ENCODE assay signal across 20 cellular contexts in the genomic region with DNA sequence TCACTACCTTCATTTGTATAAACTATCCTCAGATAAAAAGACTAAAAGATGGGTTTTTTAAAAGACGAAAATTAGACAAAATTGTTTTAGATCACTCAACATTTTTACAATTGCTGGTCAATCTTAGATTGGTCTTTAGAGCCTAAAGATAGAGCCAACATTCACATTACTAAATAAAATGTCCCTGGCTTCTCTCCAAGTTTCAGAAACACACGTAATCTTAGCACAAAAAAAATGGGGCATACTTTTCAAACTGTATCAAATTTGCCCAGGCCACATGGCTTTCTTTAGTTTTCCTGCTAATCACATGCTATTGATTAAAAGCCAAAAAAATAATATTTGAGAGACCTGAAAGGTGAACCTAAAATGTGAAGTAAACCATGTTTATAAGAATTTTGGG.
DNase-seq lines count a peak whose midpoint lies in the region; ATAC-seq, FAIRE-seq and TF ChIP-seq lines count a peak whose summit lies in the region.
"Had no signal": no experiment of that assay in that cellular context is flagged by ENCODE, and none has a peak within 500 bp of the region (broad histone marks: within the 10 kb centered on the region; RNA-seq: fewer than 3 reads in every experiment).

No MANE protein-coding gene starts in this region.

- no TSS peak for BruUV-seq in MCF 10A (replicated peaks; lab: Mats Ljungman, UMichigan)
- BruUV-seq in mammary epithelial cell (replicated peaks; lab: Mats Ljungman, UMichigan) = no TSS peak

- no peak overlapping the region for H3K9ac ChIP-seq in mammary epithelial cell (ENCODE audit: insufficient read depth, low read length)

- CTCF ChIA-PET in MCF 10A (lab: Yijun Ruan, JAX) = interaction anchor here (0.6 kb wide), 1 partner anchor 13 kb away, joined by 5 read pairs; no protein-coding TSS in a partner anchor
- CTCF ChIA-PET in mammary epithelial cell (lab: Charles Lee; ENCODE audit: low non-redundant PET) = no interaction called here

- TF ChIP-seq POLR2A in testis (IDR thresholded peaks at IDR 0.05) (no peak), thyroid gland (IDR thresholded peaks at IDR 0.05) (no peak)

- peak; percentile 16 for DNase-seq in MCF 10A (ENCODE audit: unreplicated experiment)
- DNase-seq in mammary epithelial cell = no peak
- DNase-seq in bronchial epithelial cell (ENCODE audit: low read depth) = peak; percentile 3
- peak; percentile 57 for DNase-seq in fibroblast of pulmonary artery (ENCODE audit: low read depth)
- no peak for DNase-seq in testis
- no peak for DNase-seq in thyroid gland
- no peak for DNase-seq in lower lobe of right lung
- no peak for DNase-seq in NCI-H1436 treated with DMSO at 0.1 percent for 48 hours (lab: John Stamatoyannopoulos, UW)
- DNase-seq: BE2C; CD4-positive, CD25-positive, alpha-beta regulatory T cell; GF-D8; MG63; NCI-H1048; NCI-H146; NCI-H2029 treated with DMSO at 0.1 percent for 48 hours; PC-9 had no signal

- no peaks in the 10 kb centered on the region for H3K9me3 Mint-ChIP-seq in MCF 10A (ENCODE audit: unreplicated experiment)
- H3K9me3 Mint-ChIP-seq: IgD-negative memory B cell had no signal

- intact Hi-C loops in MCF 10A (cut with micrococcal nuclease) (no loop called here), mammary epithelial cell (cut with micrococcal nuclease) (no loop called here), testis (cut with DNase I; ENCODE audit: low total_unique reads) (no loop called here), thyroid gland (cut with DNase I) (no loop called here), lower lobe of right lung (cut with DNase I) (no loop called here)

- dilution Hi-C loops in mammary epithelial cell (cut with HindIII; ENCODE audit: low sequenced_read_pairs) = no loop called here

- 79% methylated on average over 2 of the region's 2 CpGs for WGBS in mammary epithelial cell (ENCODE audit: low coverage, missing lambda C conversion rate)
- 46 to 47% methylated on average over 2 of the region's 2 CpGs for WGBS in testis, 2 donors
- 65 to 66% methylated on average over 2 of the region's 2 CpGs for WGBS in thyroid gland, 2 donors

- POLR2A ChIA-PET in MCF 10A (lab: Yijun Ruan, JAX) = no interaction called here

- H3K4me2 ChIP-seq in mammary epithelial cell (ENCODE audit: insufficient read depth, low read depth, low read length) = no peak overlapping the region
- H3K4me2 ChIP-seq: PC-9 had no signal

- no peaks in the 10 kb centered on the region for H3K79me2 ChIP-seq in mammary epithelial cell (ENCODE audit: insufficient read depth, low read length)

- FAIRE-seq in bronchial epithelial cell (lab: Jason Lieb, UNC) = no peak
- FAIRE-seq: GM12878, HTR-8/SVneo had no signal

- no peak overlapping the region for H3K27ac ChIP-seq in mammary epithelial cell (ENCODE audit: insufficient read depth, low read depth, low read length)
- H3K27ac ChIP-seq in testis = peak overlapping the region; percentile 39 to 85
- H3K27ac ChIP-seq in thyroid gland = no peak overlapping the region
- no peak overlapping the region for H3K27ac ChIP-seq in lower lobe of right lung
- H3K27ac ChIP-seq: PC-9 had no signal

- peaks cover 4% of the 10 kb centered on the region for H3K4me1 Mint-ChIP-seq in MCF 10A (ENCODE audit: insufficient read depth, unreplicated experiment)
- H3K4me1 Mint-ChIP-seq: IgD-negative memory B cell had no signal

- no peaks in the 10 kb centered on the region for H3K27me3 ChIP-seq in mammary epithelial cell (ENCODE audit: insufficient read depth, low read length)
- no peaks in the 10 kb centered on the region for H3K27me3 ChIP-seq in bronchial epithelial cell (ENCODE audit: control insufficient read depth, insufficient read depth, low read length)
- H3K27me3 ChIP-seq in testis = no peaks in the 10 kb centered on the region
- no peaks in the 10 kb centered on the region for H3K27me3 ChIP-seq in thyroid gland
- H3K27me3 ChIP-seq in lower lobe of right lung (ENCODE audit: low read depth) = no peaks in the 10 kb centered on the region
- H3K27me3 ChIP-seq: BE2C, MG63 had no signal

- no peak overlapping the region for H3K4me3 ChIP-seq in mammary epithelial cell (replicated peaks in 1 of 3; ENCODE audit: insufficient read depth in 1 of 3, low read depth in 2 of 3, low read length in 3 of 3)
- no peak overlapping the region for H3K4me3 ChIP-seq in bronchial epithelial cell (ENCODE audit: low read depth, low read length)
- no peak overlapping the region for H3K4me3 ChIP-seq in fibroblast of pulmonary artery (replicated peaks; ENCODE audit: low read depth, low read length)
- no peak overlapping the region for H3K4me3 ChIP-seq in testis
- H3K4me3 ChIP-seq in thyroid gland (replicated peaks in 1 of 3) = no peak overlapping the region
- H3K4me3 ChIP-seq in lower lobe of right lung = no peak overlapping the region
- H3K4me3 ChIP-seq: GM12878, HAP-1, MG63, PC-9 had no signal

- H3K27me3 Mint-ChIP-seq in MCF 10A (ENCODE audit: insufficient read depth, unreplicated experiment) = no peaks in the 10 kb centered on the region
- H3K27me3 Mint-ChIP-seq: CD4-positive, CD25-positive, alpha-beta regulatory T cell; IgD-negative memory B cell had no signal

- H4K20me1 ChIP-seq in mammary epithelial cell (ENCODE audit: insufficient read depth, low read length) = no peaks in the 10 kb centered on the region

- peak overlapping the region; percentile 59 for H3K27ac Mint-ChIP-seq in MCF 10A (ENCODE audit: low read depth, unreplicated experiment)
- H3K27ac Mint-ChIP-seq: CD4-positive, CD25-positive, alpha-beta regulatory T cell; IgD-negative memory B cell had no signal

- no peaks in the 10 kb centered on the region for H3K4me1 ChIP-seq in mammary epithelial cell (ENCODE audit: insufficient read depth, low read length)
- H3K4me1 ChIP-seq in testis = peaks cover 32% of the 10 kb centered on the region
- no peaks in the 10 kb centered on the region for H3K4me1 ChIP-seq in thyroid gland
- peaks cover 10% of the 10 kb centered on the region for H3K4me1 ChIP-seq in lower lobe of right lung
- H3K4me1 ChIP-seq: HAP-1 had no signal

- H3K36me3 Mint-ChIP-seq in MCF 10A (ENCODE audit: insufficient read depth, unreplicated experiment) = no peaks in the 10 kb centered on the region

- no peak for ATAC-seq in lower lobe of right lung
- ATAC-seq: GM12878 had no signal

- in situ Hi-C loops in mammary epithelial cell (cut with MboI; ENCODE audit: low sequenced_read_pairs in 2 of 2) = no loop called here

- no peak overlapping the region for H3K4me3 Mint-ChIP-seq in MCF 10A (ENCODE audit: unreplicated experiment)
- H3K4me3 Mint-ChIP-seq: CD4-positive, CD25-positive, alpha-beta regulatory T cell; IgD-negative memory B cell had no signal

- H3K9me3 ChIP-seq in mammary epithelial cell (replicated peaks; ENCODE audit: insufficient read depth, low read length) = no peaks in the 10 kb centered on the region
- no peaks in the 10 kb centered on the region for H3K9me3 ChIP-seq in testis
- H3K9me3 ChIP-seq in thyroid gland = no peaks in the 10 kb centered on the region
- no peaks in the 10 kb centered on the region for H3K9me3 ChIP-seq in lower lobe of right lung
- H3K9me3 ChIP-seq: BE2C, HAP-1, MG63 had no signal

- no peaks in the 10 kb centered on the region for H3K36me3 ChIP-seq in mammary epithelial cell (ENCODE audit: insufficient read depth, low read length)
- no peaks in the 10 kb centered on the region for H3K36me3 ChIP-seq in bronchial epithelial cell (ENCODE audit: control insufficient read depth, insufficient read depth, low read length)
- H3K36me3 ChIP-seq in testis (ENCODE audit: low read depth, missing control alignments) = no peaks in the 10 kb centered on the region
- H3K36me3 ChIP-seq in thyroid gland = no peaks in the 10 kb centered on the region
- H3K36me3 ChIP-seq in lower lobe of right lung = no peaks in the 10 kb centered on the region
- H3K36me3 ChIP-seq: BE2C, HAP-1, MG63 had no signal

- no peak overlapping the region for H2AFZ ChIP-seq in mammary epithelial cell (ENCODE audit: low read depth, low read length)
- H2AFZ ChIP-seq: PC-9 had no signal

- TF ChIP-seq CTCF in MCF 10A (IDR thresholded peaks at IDR 0.05; ENCODE audit: unreplicated experiment) (no peak), mammary epithelial cell (conservative IDR thresholded peaks at IDR 0.05 in 1 of 2, IDR thresholded peaks at IDR 0.05 in 1 of 2; ENCODE audit: extremely low read depth in 1 of 2, insufficient read depth in 1 of 2, low read depth in 1 of 2, low read length in 2 of 2) (no peak), bronchial epithelial cell (IDR thresholded peaks at IDR 0.05; ENCODE audit: insufficient read depth, low read length, severe bottlenecking) (no peak), fibroblast of pulmonary artery (IDR thresholded peaks at IDR 0.05; ENCODE audit: low read length, missing control alignments) (no peak), testis (IDR thresholded peaks at IDR 0.05) (no peak), thyroid gland (IDR thresholded peaks at IDR 0.05) (no peak), lower lobe of right lung (IDR thresholded peaks at IDR 0.05) (no peak)

Comparison
In these comparisons a context has a peak if more than half of its experiments do, and no peak if none do; other contexts are left out.
1. DNase-seq: peak in MCF 10A (single experiment), bronchial epithelial cell (single experiment) and fibroblast of pulmonary artery (single experiment); none in mammary epithelial cell (single experiment), testis (single experiment), thyroid gland (0 of 2), lower lobe of right lung (single experiment) and NCI-H1436 treated with DMSO at 0.1 percent for 48 hours (single experiment).
2. H3K27ac ChIP-seq: peak in testis (2 of 2); none in mammary epithelial cell (single experiment), thyroid gland (0 of 3) and lower lobe of right lung (single experiment).